In the genomic region with DNA sequence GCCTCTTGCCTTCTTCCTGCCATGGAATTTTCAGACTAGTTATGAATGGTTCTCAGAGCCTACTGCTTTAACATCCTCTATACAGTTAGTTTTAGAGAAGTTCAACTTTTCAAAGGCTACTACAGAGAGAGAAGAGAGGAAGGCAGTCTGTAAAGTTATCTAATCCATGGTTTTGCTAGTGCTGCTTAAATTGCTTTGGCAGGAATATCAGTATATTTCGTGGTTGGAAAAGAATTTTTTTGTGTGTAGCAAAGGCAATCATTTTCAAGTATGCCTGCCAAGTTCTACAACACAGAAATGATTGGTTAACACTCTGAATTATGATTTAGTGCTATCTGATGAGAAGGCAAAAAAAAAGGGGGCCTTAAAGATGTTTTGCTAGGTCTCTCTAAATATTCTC, we compare ENCODE assay signal across 26 cellular contexts.
DNase-seq lines count a peak whose midpoint lies in the region; ATAC-seq and TF ChIP-seq lines count a peak whose summit lies in the region.
"Had no signal": no experiment of that assay in that cellular context is flagged by ENCODE, and none has a peak within 500 bp of the region (broad histone marks: within the 10 kb centered on the region; RNA-seq: fewer than 3 reads in every experiment).

No MANE protein-coding gene starts in this region.

- H3K36me3 ChIP-seq in SK-N-MC (ENCODE audit: insufficient read depth, low read length) (peaks cover 13% of the 10 kb centered on the region), neutrophil (peaks cover 46% of the 10 kb centered on the region)

- DNase-seq in SK-N-MC (ENCODE audit: low read depth, low spot score) (no peak), choroid plexus epithelial cell (ENCODE audit: low read depth) (peak; percentile 5), activated gamma-delta T cell treated with Interleukin-2 at 50 U/mL for 16 hours (no peak), NCI-H2081 treated with DMSO at 0.1 percent for 48 hours (lab: John Stamatoyannopoulos, UW) (no peak), cerebellar cortex (ENCODE audit: low spot score) (no peak)
- DNase-seq: CD8-positive, alpha-beta T cell; DMS 273 treated with DMSO at 0.1 percent for 48 hours; DMS79; GF-D8; H9; IMR-90; KG1; MG63; NCI-H2029 treated with DMSO at 0.1 percent for 48 hours; NCI-H2171; NCI-H226; NCI-H510A; NCI-H69; Right ventricle myocardium superior; RPMI8226 had no signal

- 0 out of 2 replicates have a peak overlapping the region, but pooled peaks have one; percentile 32 for H3K27ac ChIP-seq in SK-N-MC
- peak overlapping the region; percentile 7 for H3K27ac ChIP-seq in neutrophil
- H3K27ac ChIP-seq: A549, C4-2B, SJSA1 had no signal

- H3K27me3 ChIP-seq in neutrophil = no peaks in the 10 kb centered on the region
- H3K27me3 ChIP-seq: MG63, SJSA1 had no signal

- H3K4me3 ChIP-seq in SK-N-MC (no peak overlapping the region), choroid plexus epithelial cell (ENCODE audit: low read depth, low read length) (no peak overlapping the region), neutrophil (ENCODE audit: low read depth in 1 of 2, low read length in 1 of 2) (no peak overlapping the region)
- H3K4me3 ChIP-seq: A549, GM23338, MG63, SJSA1 had no signal

- ATAC-seq in HG03280 (IDR thresholded peaks at IDR 0.05; ENCODE audit: unreplicated experiment) = no peak
- ATAC-seq: A549; CD8-positive, alpha-beta T cell; GM23338 had no signal

- peaks cover 11% of the 10 kb centered on the region for H3K9me3 ChIP-seq in SK-N-MC (ENCODE audit: low read depth, low read length)
- no peaks in the 10 kb centered on the region for H3K9me3 ChIP-seq in neutrophil
- H3K9me3 ChIP-seq: SJSA1 had no signal

- TF ChIP-seq CTCF in choroid plexus epithelial cell (conservative IDR thresholded peaks at IDR 0.05; ENCODE audit: low read depth, low read length) (no peak), neutrophil (IDR thresholded peaks at IDR 0.05) (no peak)

- H3K4me1 ChIP-seq in neutrophil (ENCODE audit: control insufficient read depth in 1 of 2, insufficient read depth in 1 of 2, low read depth in 1 of 2, low read length in 1 of 2) = no peaks in the 10 kb centered on the region
- H3K4me1 ChIP-seq: A549, SJSA1 had no signal

- H3K9ac ChIP-seq in SK-N-MC (ENCODE audit: insufficient read length) = no peak overlapping the region
